In genomic region chr17:7916383-7916677, GRCh38 we compare ENCODE assay signal across 8 cellular contexts. TPM values are rescaled to one million over a fixed set of nuclear protein-coding genes. Genes with fewer than 3 reads are reported as not detected.
DNase-seq lines count a peak whose midpoint lies in the region; ATAC-seq and TF ChIP-seq lines count a peak whose summit lies in the region.

No MANE protein-coding gene starts in this region.

- CTCF ChIA-PET in activated CD8-positive, alpha-beta memory T cell treated with anti-CD3 and anti-CD28 coated beads, Interleukin-2, amount 10 ng/mL, durations not matched to agents 7 days and 5 days (lab: Charles Lee), result interaction anchor here (0.8 to 15.4 kb wide), 15 partner anchors 10 to 158 kb away, joined by 3 to 312 read pairs (median 6); partner anchors contain the start of genes CHD3, CNTROB, KCNAB3 and NAA38

- WGBS in testis, 2 donors, result 29 to 43% methylated on average over 12 to 15 of the region's 15 CpGs

- DNase-seq in activated CD8-positive, alpha-beta memory T cell treated with anti-CD3 and anti-CD28 coated beads, Interleukin-2, amount 10 ng/mL, durations not matched to agents 7 days and 5 days, result no peak
- no peak for DNase-seq in activated CD8-positive, alpha-beta memory T cell treated with anti-CD3 and anti-CD28 coated beads, Interleukin-2, amount 50 U/mL, for 48 hours
- no peak for DNase-seq in immature natural killer cell
- no peak for DNase-seq in testis
- no peak for DNase-seq in GM10266 (ENCODE audit: extremely low spot score)
- no peak for DNase-seq in left colon
- no peak for DNase-seq in H4 (ENCODE audit: low spot score)

- H3K4me3 Mint-ChIP-seq in activated CD8-positive, alpha-beta memory T cell treated with anti-CD3 and anti-CD28 coated beads, Interleukin-2, amount 10 ng/mL, durations not matched to agents 7 days and 5 days, result peak overlapping the region; percentile 87
- peak overlapping the region; percentile 97 for H3K4me3 Mint-ChIP-seq in activated T-helper 17 cell treated with anti-CD3 and anti-CD28 coated beads, Interleukin-2, amount 50 U/mL, for 72 hours
- peak overlapping the region; percentile 77 to 87 (median 79) for H3K4me3 Mint-ChIP-seq in immature natural killer cell

- H3K4me1 ChIP-seq in testis, result peaks cover 11% of the 10 kb centered on the region

- intact Hi-C loops in testis (cut with DNase I; ENCODE audit: low total_unique reads) (no loop called here), left colon (cut with DNase I, micrococcal nuclease) (no loop called here)

- H3K27me3 Mint-ChIP-seq in activated CD8-positive, alpha-beta memory T cell treated with anti-CD3 and anti-CD28 coated beads, Interleukin-2, amount 10 ng/mL, durations not matched to agents 7 days and 5 days, result no peaks in the 10 kb centered on the region
- H3K27me3 Mint-ChIP-seq in activated T-helper 17 cell treated with anti-CD3 and anti-CD28 coated beads, Interleukin-2, amount 50 U/mL, for 72 hours, result no peaks in the 10 kb centered on the region
- peaks cover 2 to 13% (median 4%) of the 10 kb centered on the region in 3 donors for H3K27me3 Mint-ChIP-seq in immature natural killer cell (ENCODE audit: low read depth in 3 of 3)

- H3K27ac ChIP-seq in testis, result peak overlapping the region; percentile 90 to 96

- H3K4me3 ChIP-seq in testis, result peak overlapping the region; percentile 59 to 67

- H3K27me3 ChIP-seq in testis, result no peaks in the 10 kb centered on the region

- ATAC-seq in activated CD8-positive, alpha-beta memory T cell treated with anti-CD3 and anti-CD28 coated beads, Interleukin-2, amount 10 ng/mL, durations not matched to agents 7 days and 5 days, result no peak
- ATAC-seq in activated T-helper 17 cell treated with anti-CD3 and anti-CD28 coated beads, Interleukin-2, amount 50 U/mL, for 72 hours (replicated peaks), result no peak
- ATAC-seq in left colon, result no peak

- H3K27ac Mint-ChIP-seq in activated CD8-positive, alpha-beta memory T cell treated with anti-CD3 and anti-CD28 coated beads, Interleukin-2, amount 10 ng/mL, durations not matched to agents 7 days and 5 days, result peak overlapping the region; percentile 14
- H3K27ac Mint-ChIP-seq in activated T-helper 17 cell treated with anti-CD3 and anti-CD28 coated beads, Interleukin-2, amount 50 U/mL, for 72 hours, result peak overlapping the region; percentile 83
- peak overlapping the region in 5 of 6 donors; percentile 68 to 84 (median 73) for H3K27ac Mint-ChIP-seq in immature natural killer cell

- no peaks in the 10 kb centered on the region for H3K9me3 Mint-ChIP-seq in activated CD8-positive, alpha-beta memory T cell treated with anti-CD3 and anti-CD28 coated beads, Interleukin-2, amount 10 ng/mL, durations not matched to agents 7 days and 5 days (ENCODE audit: low read depth)
- no peaks in the 10 kb centered on the region for H3K9me3 Mint-ChIP-seq in activated T-helper 17 cell treated with anti-CD3 and anti-CD28 coated beads, Interleukin-2, amount 50 U/mL, for 72 hours
- no peaks in the 10 kb centered on the region for H3K9me3 Mint-ChIP-seq in immature natural killer cell

- H3K36me3 Mint-ChIP-seq in activated CD8-positive, alpha-beta memory T cell treated with anti-CD3 and anti-CD28 coated beads, Interleukin-2, amount 10 ng/mL, durations not matched to agents 7 days and 5 days, result peaks cover 2% of the 10 kb centered on the region
- H3K36me3 Mint-ChIP-seq in activated T-helper 17 cell treated with anti-CD3 and anti-CD28 coated beads, Interleukin-2, amount 50 U/mL, for 72 hours (ENCODE audit: low read depth), result peaks cover 38% of the 10 kb centered on the region
- H3K36me3 Mint-ChIP-seq in immature natural killer cell, result no peaks in the 10 kb centered on the region

- no peak for TF ChIP-seq CTCF in testis (IDR thresholded peaks at IDR 0.05)
- TF ChIP-seq CTCF in GM10266 (IDR thresholded peaks at IDR 0.05; ENCODE audit: control insufficient read depth, insufficient read depth, low read depth, missing control alignments), result no peak

- H3K36me3 ChIP-seq in testis (ENCODE audit: low read depth, missing control alignments), result no peaks in the 10 kb centered on the region

- TF ChIP-seq POLR2A in testis (IDR thresholded peaks at IDR 0.05), result no peak

- peaks cover 28% of the 10 kb centered on the region for H3K4me1 Mint-ChIP-seq in activated CD8-positive, alpha-beta memory T cell treated with anti-CD3 and anti-CD28 coated beads, Interleukin-2, amount 10 ng/mL, durations not matched to agents 7 days and 5 days
- peaks cover 10% of the 10 kb centered on the region for H3K4me1 Mint-ChIP-seq in activated T-helper 17 cell treated with anti-CD3 and anti-CD28 coated beads, Interleukin-2, amount 50 U/mL, for 72 hours
- H3K4me1 Mint-ChIP-seq in immature natural killer cell, result peaks cover 25 to 33% of the 10 kb centered on the region in 2 donors

- no peaks in the 10 kb centered on the region for H3K9me3 ChIP-seq in testis

RNA-seq across cellular contexts. Expression of gene RNF227, which starts 0.2 kb away (rescaled TPM):
- 1 to 10 TPM; 2.8 to 3.9 TPM for total RNA-seq in activated CD8-positive, alpha-beta memory T cell treated with anti-CD3 and anti-CD28 coated beads, Interleukin-2, amount 10 ng/mL, durations not matched to agents 7 days and 5 days
- total RNA-seq in activated T-helper 17 cell treated with anti-CD3 and anti-CD28 coated beads, Interleukin-2, amount 50 U/mL, for 72 hours, result 10 to 100 TPM in 1 of 2 donors, 1 to 10 TPM in 1; 2.4 to 11.7 TPM
- 1 to 10 TPM; 1.9 to 3.3 (median 2.7) TPM for polyA plus RNA-seq in immature natural killer cell
- 10 to 100 TPM; 16.2 to 27.9 TPM for total RNA-seq in testis
- polyA plus RNA-seq in testis (ENCODE audit: insufficient read depth, low read depth, low replicate concordance), result 6.5 TPM
- 1 to 10 TPM; 1.2 to 2.1 TPM for total RNA-seq in left colon
- 1.1 and 3.6 TPM in 2 replicates for total RNA-seq in H4 (2014; rRNA removed; shearing (Covaris generic))

RNA-seq across cellular contexts. Expression of gene KCNAB3, which starts 13.3 kb away (rescaled TPM):
- 1 to 10 TPM; 6.6 to 6.7 TPM for total RNA-seq in activated CD8-positive, alpha-beta memory T cell treated with anti-CD3 and anti-CD28 coated beads, Interleukin-2, amount 10 ng/mL, durations not matched to agents 7 days and 5 days
- total RNA-seq in activated T-helper 17 cell treated with anti-CD3 and anti-CD28 coated beads, Interleukin-2, amount 50 U/mL, for 72 hours, result 10 to 100 TPM in 1 of 2 donors, 1 to 10 TPM in 1; 8.6 to 11.9 TPM
- polyA plus RNA-seq in immature natural killer cell (under 1 TPM in 2 of 3 donors, not detected in 1; 0.15 to 0.26 TPM), testis (ENCODE audit: insufficient read depth, low read depth, low replicate concordance) (3.3 TPM)
- total RNA-seq in testis (1 to 10 TPM; 4.3 to 5.2 TPM), left colon (1 to 10 TPM; 2.2 to 3.1 TPM)
- 0.21 TPM in 1 of 2 replicates, not detected in the other for total RNA-seq in H4 (2014; rRNA removed; shearing (Covaris generic))

RNA-seq across cellular contexts. Expression of gene TRAPPC1, which starts 15.4 kb away (rescaled TPM):
- 100 to 1,000 TPM; 216 to 245 TPM for total RNA-seq in activated CD8-positive, alpha-beta memory T cell treated with anti-CD3 and anti-CD28 coated beads, Interleukin-2, amount 10 ng/mL, durations not matched to agents 7 days and 5 days
- total RNA-seq in activated T-helper 17 cell treated with anti-CD3 and anti-CD28 coated beads, Interleukin-2, amount 50 U/mL, for 72 hours, result 100 to 1,000 TPM; 179 to 180 TPM
- polyA plus RNA-seq in immature natural killer cell (100 to 1,000 TPM; 233 to 379 (median 288) TPM), testis (ENCODE audit: insufficient read depth, low read depth, low replicate concordance) (115 TPM)
- total RNA-seq in testis (10 to 100 TPM; 76.1 to 96.1 TPM), left colon (100 to 1,000 TPM; 121 to 122 TPM)
- 22.8 and 33.4 TPM in 2 replicates for total RNA-seq in H4 (2014; rRNA removed; shearing (Covaris generic))

RNA-seq across cellular contexts. Expression of gene CNTROB, which starts 15.7 kb away (rescaled TPM):
- 10 to 100 TPM; 56.8 to 69.2 TPM for total RNA-seq in activated CD8-positive, alpha-beta memory T cell treated with anti-CD3 and anti-CD28 coated beads, Interleukin-2, amount 10 ng/mL, durations not matched to agents 7 days and 5 days
- 100 to 1,000 TPM in 1 of 2 donors, 10 to 100 TPM in 1; 74.0 to 152 TPM for total RNA-seq in activated T-helper 17 cell treated with anti-CD3 and anti-CD28 coated beads, Interleukin-2, amount 50 U/mL, for 72 hours
- polyA plus RNA-seq in immature natural killer cell (10 to 100 TPM in 1 of 3 donors, 1 to 10 TPM in 2; 1.8 to 14.4 (median 8.3) TPM), testis (ENCODE audit: insufficient read depth, low read depth, low replicate concordance) (153 TPM)
- total RNA-seq in testis (100 to 1,000 TPM in 1 of 2 donors, 10 to 100 TPM in 1; 79.2 to 111 TPM), left colon (10 to 100 TPM; 25.8 to 26.7 TPM)
- total RNA-seq in H4 (2014; rRNA removed; shearing (Covaris generic)), result 6.2 and 9.1 TPM in 2 replicates

RNA-seq across cellular contexts. Expression of gene CHD3, which starts 27.7 kb away (rescaled TPM):
- total RNA-seq in activated CD8-positive, alpha-beta memory T cell treated with anti-CD3 and anti-CD28 coated beads, Interleukin-2, amount 10 ng/mL, durations not matched to agents 7 days and 5 days, result 100 to 1,000 TPM; 139 to 147 TPM
- 100 to 1,000 TPM; 154 to 217 TPM for total RNA-seq in activated T-helper 17 cell treated with anti-CD3 and anti-CD28 coated beads, Interleukin-2, amount 50 U/mL, for 72 hours
- polyA plus RNA-seq in immature natural killer cell, result 10 to 100 TPM in 1 of 3 donors, 1 to 10 TPM in 1, under 1 TPM in 1; 0.72 to 19.6 (median 3.5) TPM
- 100 to 1,000 TPM; 111 to 123 TPM for total RNA-seq in testis
- polyA plus RNA-seq in testis (ENCODE audit: insufficient read depth, low read depth, low replicate concordance), result 62.3 TPM
- 10 to 100 TPM; 51.3 to 51.9 TPM for total RNA-seq in left colon
- total RNA-seq in H4 (2014; rRNA removed; shearing (Covaris generic)), result 26.5 and 35.0 TPM in 2 replicates

Comparison
In these comparisons a context has a peak if more than half of its experiments do, and no peak if none do; other contexts are left out.
1. H3K27ac Mint-ChIP-seq: peak in every context shown above with its lines; median percentile 83 in activated T-helper 17 cell treated with anti-CD3 and anti-CD28 coated beads, Interleukin-2, amount 50 U/mL, for 72 hours; 73 in immature natural killer cell; 14 in activated CD8-positive, alpha-beta memory T cell treated with anti-CD3 and anti-CD28 coated beads, Interleukin-2, amount 10 ng/mL, durations not matched to agents 7 days and 5 days.